In genomic region chr1:59596432-59596831, GRCh38 we compare ENCODE assay signal across 10 cellular contexts.
DNase-seq lines count a peak whose midpoint lies in the region; ATAC-seq and TF ChIP-seq lines count a peak whose summit lies in the region.
"Had no signal": no experiment of that assay in that cellular context is flagged by ENCODE, and none has a peak within 500 bp of the region (broad histone marks: within the 10 kb centered on the region; RNA-seq: fewer than 3 reads in every experiment).

No MANE protein-coding gene starts in this region.

- no peaks in the 10 kb centered on the region for H3K79me2 ChIP-seq in HCT116 (ENCODE audit: insufficient read depth, low read length)

- DNase-seq in HCT116 (ENCODE audit: low read depth, low spot score): no peak
- peak; percentile 40 for DNase-seq in astrocyte of the hippocampus (ENCODE audit: low read depth, low spot score)
- peak; percentile 28 to 56 (median 52) for DNase-seq in right cardiac atrium
- DNase-seq in skeletal muscle cell (ENCODE audit: low read depth): peak; percentile 72
- no peak for DNase-seq in amniotic stem cell (lab: John Stamatoyannopoulos, UW)
- no peak for DNase-seq in activated CD4-positive, alpha-beta memory T cell treated with anti-CD3 and anti-CD28 coated beads for 36 hours
- DNase-seq in G401 (ENCODE audit: low spot score): no peak
- no peak for DNase-seq in NCI-H2081 treated with DMSO at 0.1 percent for 48 hours (lab: John Stamatoyannopoulos, UW)
- DNase-seq: head of caudate nucleus, NCI-H2227 treated with DMSO at 0.1 percent for 48 hours had no signal

- ATAC-seq in HCT116: no peak
- peak; percentile 51 to 96 for ATAC-seq in right cardiac atrium

- H3K27me3 ChIP-seq in HCT116 (ENCODE audit: insufficient read depth, low read length): no peaks in the 10 kb centered on the region
- H3K27me3 ChIP-seq in right cardiac atrium (ENCODE audit: control insufficient read depth, insufficient read depth): no peaks in the 10 kb centered on the region

- in situ Hi-C loops in G401 (cut with HindIII; ENCODE audit: low sequenced_read_pairs): no loop called here

- BruUV-seq in HCT116 (replicated peaks; lab: Mats Ljungman, UMichigan): no TSS peak

- TF ChIP-seq RAD21 in HCT116 (IDR thresholded peaks at IDR 0.05; ENCODE audit: low read depth): no peak; the same call in 1 of the 2 replicates

- no peaks in the 10 kb centered on the region for H3K36me3 Mint-ChIP-seq in activated CD4-positive, alpha-beta memory T cell treated with anti-CD3 and anti-CD28 coated beads for 36 hours

- H3K27me3 Mint-ChIP-seq in activated CD4-positive, alpha-beta memory T cell treated with anti-CD3 and anti-CD28 coated beads for 36 hours: no peaks in the 10 kb centered on the region

- H3K9me3 Mint-ChIP-seq in activated CD4-positive, alpha-beta memory T cell treated with anti-CD3 and anti-CD28 coated beads for 36 hours: peaks cover 1% of the 10 kb centered on the region

- H2AFZ ChIP-seq in HCT116 (ENCODE audit: low read depth, low read length, poor library complexity, severe bottlenecking): no peak overlapping the region

- H3K4me3 ChIP-seq in HCT116 (replicated peaks in 1 of 2; ENCODE audit: low read depth in 1 of 2, low read length in 2 of 2): no peak overlapping the region
- no peak overlapping the region for H3K4me3 ChIP-seq in right cardiac atrium (ENCODE audit: low read length)
- no peak overlapping the region for H3K4me3 ChIP-seq in skeletal muscle cell (ENCODE audit: low read depth, low read length)

- H3K4me1 ChIP-seq in HCT116 (ENCODE audit: control insufficient read depth in 1 of 2, insufficient read depth in 2 of 2, low read length in 2 of 2) (peaks cover 0 to 4% of the 10 kb centered on the region in 2 experiments; a peak in 1 of 4 replicates), right cardiac atrium (ENCODE audit: control insufficient read depth, insufficient read depth, low read length) (peaks cover 4% of the 10 kb centered on the region)

- no peak overlapping the region for H3K4me2 ChIP-seq in HCT116 (ENCODE audit: low read length)

- RAD21 ChIA-PET in HCT116 (lab: Charles Lee; ENCODE audit: low non-redundant PET in 1 of 2, low total read pairs in 2 of 2, uncharacterized antibody in 2 of 2, unreplicated experiment in 2 of 2): no interaction called here

- 72% methylated on average over 3 of the region's 3 CpGs for WGBS in right cardiac atrium

- no peak overlapping the region for H3K9ac ChIP-seq in HCT116 (ENCODE audit: low read length)

- intact Hi-C loops in HCT116 (cut with micrococcal nuclease) (no loop called here), right cardiac atrium (cut with DNase I) (no loop called here)
- intact Hi-C loops in activated CD4-positive, alpha-beta memory T cell treated with anti-CD3 and anti-CD28 coated beads for 36 hours (cut with micrococcal nuclease): no loop called here

- TF ChIP-seq POLR2A in HCT116 (IDR thresholded peaks at IDR 0.05; ENCODE audit: borderline replicate concordance, extremely low read depth, insufficient read depth, insufficient read length): no peak

- no peaks in the 10 kb centered on the region for H4K20me1 ChIP-seq in HCT116 (ENCODE audit: insufficient read depth)

- H3K27ac ChIP-seq in HCT116 (ENCODE audit: low read depth, low read length) (no peak overlapping the region), right cardiac atrium (ENCODE audit: low read length) (no peak overlapping the region)

- H3K4me1 Mint-ChIP-seq in activated CD4-positive, alpha-beta memory T cell treated with anti-CD3 and anti-CD28 coated beads for 36 hours (ENCODE audit: low read depth): peaks cover 3% of the 10 kb centered on the region

- H3K36me3 ChIP-seq in HCT116 (ENCODE audit: control insufficient read depth in 1 of 2, insufficient read depth in 2 of 2, low read length in 2 of 2): no peaks in the 10 kb centered on the region

- no peaks in the 10 kb centered on the region for H3K9me2 ChIP-seq in HCT116 (ENCODE audit: insufficient read depth)

- POLR2A ChIA-PET in HCT116 (lab: Charles Lee): no interaction called here
- POLR2A ChIA-PET in activated CD4-positive, alpha-beta memory T cell treated with anti-CD3 and anti-CD28 coated beads for 36 hours (lab: Charles Lee): no interaction called here

- CTCF ChIA-PET in HCT116 (lab: Charles Lee): no interaction called here
- CTCF ChIA-PET in activated CD4-positive, alpha-beta memory T cell treated with anti-CD3 and anti-CD28 coated beads for 36 hours (lab: Charles Lee): no interaction called here

- H3K27ac Mint-ChIP-seq in activated CD4-positive, alpha-beta memory T cell treated with anti-CD3 and anti-CD28 coated beads for 36 hours: no peak overlapping the region

- H3K9me3 ChIP-seq in HCT116 (ENCODE audit: control insufficient read depth in 1 of 2, insufficient read depth in 1 of 2, low read depth in 1 of 2, low read length in 2 of 2): no peaks in the 10 kb centered on the region
- no peaks in the 10 kb centered on the region for H3K9me3 ChIP-seq in right cardiac atrium (ENCODE audit: control insufficient read depth, low read length)

- TF ChIP-seq CTCF in HCT116 (IDR thresholded peaks at IDR 0.05 in 2 of 3, conservative IDR thresholded peaks at IDR 0.05 in 1 of 3; ENCODE audit: borderline replicate concordance in 1 of 3, insufficient read depth in 1 of 3, low read depth in 2 of 3, low read length in 2 of 3): no peak

- H3K4me3 Mint-ChIP-seq in activated CD4-positive, alpha-beta memory T cell treated with anti-CD3 and anti-CD28 coated beads for 36 hours: no peak overlapping the region

TF ChIP-seq in HCT116, 20 proteins besides CTCF, POLR2A, EP300 and RAD21:
- TF ChIP-seq SP1 (IDR thresholded peaks at IDR 0.05; ENCODE audit: low read depth): 0 out of 2 replicates have a peak, but pooled peaks have one; percentile 10
- TF ChIP-seq, protein P1, sequence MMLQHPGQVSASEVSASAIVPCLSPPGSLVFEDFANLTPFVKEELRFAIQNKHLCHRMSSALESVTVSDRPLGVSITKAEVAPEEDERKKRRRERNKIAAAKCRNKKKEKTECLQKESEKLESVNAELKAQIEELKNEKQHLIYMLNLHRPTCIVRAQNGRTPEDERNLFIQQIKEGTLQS (IDR thresholded peaks at IDR 0.05): no peak

Comparison
In these comparisons a context has a peak if more than half of its experiments do, and no peak if none do; other contexts are left out.
1. DNase-seq: peak in astrocyte of the hippocampus (single experiment), right cardiac atrium (3 of 3) and skeletal muscle cell (single experiment); none in HCT116 (single experiment), amniotic stem cell (single experiment), activated CD4-positive, alpha-beta memory T cell treated with anti-CD3 and anti-CD28 coated beads for 36 hours (single experiment), G401 (single experiment) and NCI-H2081 treated with DMSO at 0.1 percent for 48 hours (single experiment).